Comparison of ENCODE assay signal across 11 cellular contexts in genomic region chr17:69430488-69430887, GRCh38. TPM values are rescaled to one million over a fixed set of nuclear protein-coding genes. Genes with fewer than 3 reads are reported as not detected.
DNase-seq lines count a peak whose midpoint lies in the region; ATAC-seq, FAIRE-seq and TF ChIP-seq lines count a peak whose summit lies in the region.
"Had no signal": no experiment of that assay in that cellular context is flagged by ENCODE, and none has a peak within 500 bp of the region (broad histone marks: within the 10 kb centered on the region; RNA-seq: fewer than 3 reads in every experiment).

No MANE protein-coding gene starts in this region.

- FAIRE-seq in GM12891 (lab: Jason Lieb, UNC), result peak; percentile 94
- FAIRE-seq: G401.6 had no signal

- ATAC-seq in GM21723 (IDR thresholded peaks at IDR 0.05; ENCODE audit: unreplicated experiment), result peak; percentile 58

- peak; percentile 71 for TF ChIP-seq POLR2A in GM12891 (IDR thresholded peaks at IDR 0.05; ENCODE audit: low read depth, low read length)

- DNase-seq in GM12891 (ENCODE audit: insufficient read length, low spot score), result no peak
- DNase-seq in SK-N-DZ (ENCODE audit: low spot score), result peak; percentile 30
- peak; percentile 18 for DNase-seq in kidney tubule cell (ENCODE audit: low spot score)
- no peak for DNase-seq in NCI-H2107 treated with DMSO at 0.1 percent for 48 hours (lab: John Stamatoyannopoulos, UW; ENCODE audit: unreplicated experiment)
- no peak for DNase-seq in C1 segment of cervical spinal cord (lab: John Stamatoyannopoulos, UW)
- no peak for DNase-seq in NCI-H1930 (lab: John Stamatoyannopoulos, UW)
- no peak for DNase-seq in NCI-H446 treated with DMSO at 0.1 percent for 48 hours (lab: John Stamatoyannopoulos, UW)
- DNase-seq: NCI-H1417 treated with DMSO at 0.1 percent for 48 hours, upper lobe of left lung had no signal

TF ChIP-seq in GM12891, 5 proteins besides CTCF, POLR2A, EP300 and RAD21:
- no peak for TF ChIP-seq TAF1 (IDR thresholded peaks at IDR 0.05; ENCODE audit: low read depth, low read length)
- TF ChIP-seq POLR2AphosphoS5 (IDR thresholded peaks at IDR 0.05; ENCODE audit: low read depth, low read length), result peak; percentile 32; the same call in 1 of the 2 replicates
- no peak for TF ChIP-seq POU2F2 (IDR thresholded peaks at IDR 0.05; ENCODE audit: low read depth, low read length)
- no peak for TF ChIP-seq PAX5 (IDR thresholded peaks at IDR 0.05; ENCODE audit: insufficient read depth, low read length, severe bottlenecking)
- TF ChIP-seq SPI1 (IDR thresholded peaks at IDR 0.05; ENCODE audit: low read depth, low read length), result peak; percentile 20; the same call in 1 of the 2 replicates

RNA-seq across cellular contexts. Expression of gene MAP2K6, which starts 16.0 kb away (rescaled TPM):
- 37.5 TPM for polyA plus RNA-seq in GM12891 (2012; ENCODE audit: low read depth, missing spikeins)
- polyA plus RNA-seq in SK-N-DZ (2014; cell fraction: cytosol; rRNA removed), result 13.8 and 15.6 TPM in 2 replicates
- polyA plus RNA-seq in SK-N-DZ (2014; cell fraction: nucleus; rRNA removed), result 7.1 and 8.0 TPM in 2 replicates

Comparison
In these comparisons a context has a peak if more than half of its experiments do, and no peak if none do; other contexts are left out.
1. DNase-seq: peak in SK-N-DZ (single experiment) and kidney tubule cell (single experiment); none in GM12891 (single experiment), NCI-H2107 treated with DMSO at 0.1 percent for 48 hours (single experiment), C1 segment of cervical spinal cord (0 of 14), NCI-H1930 (0 of 2) and NCI-H446 treated with DMSO at 0.1 percent for 48 hours (single experiment).